Comparison of ENCODE assay signal across 13 cellular contexts in the genomic region with DNA sequence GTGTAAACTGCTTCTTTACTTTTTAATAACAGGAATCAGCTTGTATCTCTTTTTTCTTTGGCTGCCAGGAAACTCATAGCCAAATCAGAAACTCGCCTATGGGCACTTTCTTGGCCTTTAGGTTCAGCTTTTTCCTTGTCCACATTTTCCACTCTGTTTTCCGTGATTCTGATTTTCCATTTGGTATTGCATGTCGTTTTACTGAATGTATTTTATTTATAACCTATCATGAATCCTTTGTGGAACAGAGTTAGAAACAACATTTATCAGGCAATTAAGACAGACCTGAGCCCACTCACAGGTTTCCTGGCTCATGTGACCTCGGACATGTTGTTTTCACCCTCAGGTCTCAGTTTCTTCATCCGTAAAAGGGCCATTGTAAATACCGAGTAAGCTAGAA. TPM values are rescaled to one million over a fixed set of nuclear protein-coding genes. Genes with fewer than 3 reads are reported as not detected.
DNase-seq lines count a peak whose midpoint lies in the region; ATAC-seq and TF ChIP-seq lines count a peak whose summit lies in the region.
"Had no signal": no experiment of that assay in that cellular context is flagged by ENCODE, and none has a peak within 500 bp of the region (broad histone marks: within the 10 kb centered on the region; RNA-seq: fewer than 3 reads in every experiment).

No MANE protein-coding gene starts in this region.

- H3K36me3 Mint-ChIP-seq in activated naive CD4-positive, alpha-beta T cell treated with anti-CD3 and anti-CD28 coated beads for 36 hours (ENCODE audit: low read depth): peaks cover 23% of the 10 kb centered on the region
- H3K36me3 Mint-ChIP-seq in activated T-helper 1 cell treated with anti-CD3 and anti-CD28 coated beads, Interleukin-12 subunit alpha, Interleukin-12 subunit beta, Interleukin-2, Interleukin-4 antibody, amounts not matched to agents 30 ng/mL and 10 ng/mL and 1 ng/mL, durations not matched to agents 14 hours and 24 hours and 36 hours (ENCODE audit: low read depth): peaks cover 15% of the 10 kb centered on the region

- H3K27ac ChIP-seq in mesodermal cell (ENCODE audit: low read depth, low read length, severe bottlenecking): peak overlapping the region; percentile 23
- peak overlapping the region; percentile 12 for H3K27ac ChIP-seq in urinary bladder (ENCODE audit: low read depth)
- H3K27ac ChIP-seq in prostate gland: no peak overlapping the region

- no peak for DNase-seq in activated naive CD4-positive, alpha-beta T cell treated with anti-CD3 and anti-CD28 coated beads for 36 hours
- no peak for DNase-seq in activated naive CD4-positive, alpha-beta T cell treated with anti-CD3 and anti-CD28 coated beads, Interleukin-2, amount 50 U/mL, for 16 hours
- DNase-seq in activated T-helper 1 cell treated with anti-CD3 and anti-CD28 coated beads, Interleukin-12 subunit alpha, Interleukin-12 subunit beta, Interleukin-2, Interleukin-4 antibody, amounts not matched to agents 30 ng/mL and 10 ng/mL and 1 ng/mL, durations not matched to agents 14 hours and 24 hours and 36 hours (ENCODE audit: low spot score): no peak
- DNase-seq in stimulated activated CD4-positive, alpha-beta T cell treated with anti-CD3 and anti-CD28 coated beads, Interleukin-4, amount 100 ng/mL, for 1 hour: no peak
- DNase-seq in prostate gland (ENCODE audit: low spot score): no peak
- DNase-seq: HFFc6, NCI-H1105, NCI-H526 had no signal

- no peaks in the 10 kb centered on the region for H3K9me3 ChIP-seq in mesodermal cell (ENCODE audit: control insufficient read depth, low read length)
- H3K9me3 ChIP-seq in prostate gland: no peaks in the 10 kb centered on the region
- H3K9me3 ChIP-seq: SJSA1 had no signal

- intact Hi-C loops in activated naive CD4-positive, alpha-beta T cell treated with anti-CD3 and anti-CD28 coated beads for 36 hours (cut with micrococcal nuclease): loop anchor here (1.0 to 10.0 kb wide), 4 partner anchors 39 to 1111 kb away; partner anchors contain the start of genes PLA2G2C and UBXN10
- intact Hi-C loops in activated T-helper 1 cell treated with anti-CD3 and anti-CD28 coated beads, Interleukin-12 subunit alpha, Interleukin-12 subunit beta, Interleukin-2, Interleukin-4 antibody, amounts not matched to agents 30 ng/mL and 10 ng/mL and 1 ng/mL, durations not matched to agents 14 hours and 24 hours and 36 hours (cut with micrococcal nuclease): loop anchor here (1.0 to 2.0 kb wide), 2 partner anchors 39 to 363 kb away; no protein-coding TSS in a partner anchor
- intact Hi-C loops in prostate gland (cut with DNase I): no loop called here

- H3K4me1 ChIP-seq in mesodermal cell (ENCODE audit: control insufficient read depth, insufficient read depth, low read length, poor library complexity, severe bottlenecking) (peaks cover 39% of the 10 kb centered on the region), urinary bladder (ENCODE audit: insufficient read depth) (no peaks in the 10 kb centered on the region), prostate gland (replicated peaks) (no peaks in the 10 kb centered on the region)

- no peak for TF ChIP-seq POLR2A in prostate gland (IDR thresholded peaks at IDR 0.05)

- H3K4me3 ChIP-seq in mesodermal cell (ENCODE audit: extremely low read depth, insufficient read depth, low read length, poor library complexity, severe bottlenecking): no peak overlapping the region
- no peak overlapping the region for H3K4me3 ChIP-seq in urinary bladder (ENCODE audit: low read depth, low read length)
- no peak overlapping the region for H3K4me3 ChIP-seq in prostate gland
- H3K4me3 ChIP-seq: SJSA1 had no signal

- H3K4me1 Mint-ChIP-seq in activated naive CD4-positive, alpha-beta T cell treated with anti-CD3 and anti-CD28 coated beads for 36 hours (ENCODE audit: low read depth): peaks cover 96% of the 10 kb centered on the region
- peaks cover 85% of the 10 kb centered on the region for H3K4me1 Mint-ChIP-seq in activated T-helper 1 cell treated with anti-CD3 and anti-CD28 coated beads, Interleukin-12 subunit alpha, Interleukin-12 subunit beta, Interleukin-2, Interleukin-4 antibody, amounts not matched to agents 30 ng/mL and 10 ng/mL and 1 ng/mL, durations not matched to agents 14 hours and 24 hours and 36 hours (ENCODE audit: low read depth)

- CTCF ChIA-PET in activated naive CD4-positive, alpha-beta T cell treated with anti-CD3 and anti-CD28 coated beads for 36 hours (lab: Charles Lee): interaction anchor here (0.8 to 5.7 kb wide), 4 partner anchors 24 to 40 kb away, joined by 3 to 41 read pairs (median 6); no protein-coding TSS in a partner anchor

- no peak overlapping the region for H3K4me3 Mint-ChIP-seq in activated naive CD4-positive, alpha-beta T cell treated with anti-CD3 and anti-CD28 coated beads for 36 hours
- H3K4me3 Mint-ChIP-seq in activated T-helper 1 cell treated with anti-CD3 and anti-CD28 coated beads, Interleukin-12 subunit alpha, Interleukin-12 subunit beta, Interleukin-2, Interleukin-4 antibody, amounts not matched to agents 30 ng/mL and 10 ng/mL and 1 ng/mL, durations not matched to agents 14 hours and 24 hours and 36 hours: peak overlapping the region; percentile 38
- H3K4me3 Mint-ChIP-seq: dendritic cell treated with granulocyte-macrophage colony-stimulating factor and Interleukin-4, amounts not matched to agents 40 ng/mL and 50 ng/mL, for 4 days had no signal

- TF ChIP-seq CTCF in prostate gland (IDR thresholded peaks at IDR 0.05): no peak

- H3K27me3 Mint-ChIP-seq in activated naive CD4-positive, alpha-beta T cell treated with anti-CD3 and anti-CD28 coated beads for 36 hours (ENCODE audit: low read depth): no peaks in the 10 kb centered on the region
- H3K27me3 Mint-ChIP-seq in activated T-helper 1 cell treated with anti-CD3 and anti-CD28 coated beads, Interleukin-12 subunit alpha, Interleukin-12 subunit beta, Interleukin-2, Interleukin-4 antibody, amounts not matched to agents 30 ng/mL and 10 ng/mL and 1 ng/mL, durations not matched to agents 14 hours and 24 hours and 36 hours (ENCODE audit: insufficient read depth): no peaks in the 10 kb centered on the region

- no peak for ATAC-seq in GM19035 (IDR thresholded peaks at IDR 0.05; ENCODE audit: unreplicated experiment)

- H3K27ac Mint-ChIP-seq in activated naive CD4-positive, alpha-beta T cell treated with anti-CD3 and anti-CD28 coated beads for 36 hours: peak overlapping the region; percentile 99
- H3K27ac Mint-ChIP-seq in activated T-helper 1 cell treated with anti-CD3 and anti-CD28 coated beads, Interleukin-12 subunit alpha, Interleukin-12 subunit beta, Interleukin-2, Interleukin-4 antibody, amounts not matched to agents 30 ng/mL and 10 ng/mL and 1 ng/mL, durations not matched to agents 14 hours and 24 hours and 36 hours: peak overlapping the region; percentile 95

- H3K36me3 ChIP-seq in mesodermal cell (ENCODE audit: control insufficient read depth, insufficient read depth, low read length) (peaks cover 8% of the 10 kb centered on the region), urinary bladder (ENCODE audit: insufficient read depth) (no peaks in the 10 kb centered on the region), prostate gland (no peaks in the 10 kb centered on the region)
- H3K36me3 ChIP-seq: SJSA1 had no signal

- no peaks in the 10 kb centered on the region for H3K27me3 ChIP-seq in prostate gland (replicated peaks; ENCODE audit: insufficient read depth)
- H3K27me3 ChIP-seq: SJSA1 had no signal

- no peaks in the 10 kb centered on the region for H3K9me3 Mint-ChIP-seq in activated naive CD4-positive, alpha-beta T cell treated with anti-CD3 and anti-CD28 coated beads for 36 hours
- H3K9me3 Mint-ChIP-seq in activated T-helper 1 cell treated with anti-CD3 and anti-CD28 coated beads, Interleukin-12 subunit alpha, Interleukin-12 subunit beta, Interleukin-2, Interleukin-4 antibody, amounts not matched to agents 30 ng/mL and 10 ng/mL and 1 ng/mL, durations not matched to agents 14 hours and 24 hours and 36 hours: no peaks in the 10 kb centered on the region
- H3K9me3 Mint-ChIP-seq: dendritic cell treated with granulocyte-macrophage colony-stimulating factor and Interleukin-4, amounts not matched to agents 40 ng/mL and 50 ng/mL, for 4 days; HFFc6 had no signal

- 88 to 100% methylated on average over 3 to 4 of the region's 6 CpGs for WGBS in mesodermal cell (ENCODE audit: insufficient coverage in 2 of 2), 2 experiments
- 92% methylated on average over 6 of the region's 6 CpGs for WGBS in urinary bladder
- WGBS in prostate gland: 83% methylated on average over 6 of the region's 6 CpGs

RNA-seq across cellular contexts. Expression of gene ECE1, which starts 5.3 kb away (rescaled TPM):
- 100 to 1,000 TPM; 160 to 166 TPM for total RNA-seq in activated naive CD4-positive, alpha-beta T cell treated with anti-CD3 and anti-CD28 coated beads for 36 hours
- 139 and 140 TPM in 2 replicates for total RNA-seq in activated T-helper 1 cell treated with anti-CD3 and anti-CD28 coated beads, Interleukin-12 subunit alpha, Interleukin-12 subunit beta, Interleukin-2, Interleukin-4 antibody, amounts not matched to agents 30 ng/mL and 10 ng/mL and 1 ng/mL, durations not matched to agents 14 hours and 24 hours and 36 hours
- polyA plus RNA-seq in mesodermal cell (2013, experiment 1 of 2): 279 TPM
- polyA plus RNA-seq in mesodermal cell (2013, experiment 2 of 2): 263 TPM
- total RNA-seq in urinary bladder (32.5 TPM), prostate gland (100 to 1,000 TPM; 113 to 146 TPM)
- 121 TPM for polyA plus RNA-seq in urinary bladder

Comparison
In these comparisons a context has a peak if more than half of its experiments do, and no peak if none do; other contexts are left out.
1. H3K27ac ChIP-seq: peak in mesodermal cell (single experiment) and urinary bladder (single experiment); none in prostate gland (0 of 2).